1 cellular context compared by ENCODE assay signal in the genomic region with DNA sequence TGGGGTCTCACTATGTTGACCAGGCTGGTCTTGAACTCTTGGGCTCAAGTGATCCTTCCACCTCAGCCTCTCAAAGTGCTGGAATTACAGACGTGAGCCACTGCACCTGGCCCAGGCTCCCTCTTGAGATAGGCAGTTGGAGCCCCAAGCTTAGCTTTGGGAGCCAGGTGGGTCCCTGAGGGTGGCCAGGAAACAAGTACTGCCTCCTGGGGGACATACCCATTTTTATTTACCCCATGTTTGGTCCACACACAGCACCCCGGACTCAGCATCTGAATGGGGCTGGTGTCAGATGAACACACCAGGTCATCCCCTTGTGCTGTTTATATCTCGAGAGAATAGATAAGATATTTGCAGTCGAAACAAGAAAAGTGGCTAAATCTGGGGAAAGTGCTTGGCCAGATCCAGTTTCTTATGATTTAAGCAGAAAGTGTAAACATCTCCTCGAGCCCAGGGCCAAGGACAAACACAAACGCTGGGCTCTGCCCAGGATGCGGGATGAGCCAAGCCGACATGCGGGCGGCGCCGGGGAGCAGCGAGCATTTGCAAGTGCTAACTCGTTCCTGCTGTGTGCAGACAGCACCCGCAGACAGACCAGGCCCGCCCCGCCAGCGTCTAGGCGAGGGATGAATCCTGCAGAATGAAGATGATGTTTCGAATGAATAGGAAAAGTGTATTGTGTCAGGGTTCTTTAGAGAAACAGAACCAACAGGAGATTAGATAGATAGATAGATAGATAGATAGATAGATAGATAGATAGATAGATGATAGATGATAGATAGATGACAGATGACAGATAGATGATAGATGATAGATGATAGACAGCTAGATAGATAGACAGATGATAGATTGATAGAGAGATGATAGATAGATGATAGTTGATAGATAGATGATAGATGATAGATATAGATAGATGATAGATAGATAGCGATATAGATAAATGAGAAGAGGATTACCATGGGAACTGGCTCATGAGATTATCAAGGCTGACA.
TF ChIP-seq lines count a peak whose summit lies in the region.

No MANE protein-coding gene starts in this region.

TF ChIP-seq in GM23338, 12 proteins besides CTCF, POLR2A, EP300 and RAD21 (continued from another document):
- TF ChIP-seq, protein P1, sequence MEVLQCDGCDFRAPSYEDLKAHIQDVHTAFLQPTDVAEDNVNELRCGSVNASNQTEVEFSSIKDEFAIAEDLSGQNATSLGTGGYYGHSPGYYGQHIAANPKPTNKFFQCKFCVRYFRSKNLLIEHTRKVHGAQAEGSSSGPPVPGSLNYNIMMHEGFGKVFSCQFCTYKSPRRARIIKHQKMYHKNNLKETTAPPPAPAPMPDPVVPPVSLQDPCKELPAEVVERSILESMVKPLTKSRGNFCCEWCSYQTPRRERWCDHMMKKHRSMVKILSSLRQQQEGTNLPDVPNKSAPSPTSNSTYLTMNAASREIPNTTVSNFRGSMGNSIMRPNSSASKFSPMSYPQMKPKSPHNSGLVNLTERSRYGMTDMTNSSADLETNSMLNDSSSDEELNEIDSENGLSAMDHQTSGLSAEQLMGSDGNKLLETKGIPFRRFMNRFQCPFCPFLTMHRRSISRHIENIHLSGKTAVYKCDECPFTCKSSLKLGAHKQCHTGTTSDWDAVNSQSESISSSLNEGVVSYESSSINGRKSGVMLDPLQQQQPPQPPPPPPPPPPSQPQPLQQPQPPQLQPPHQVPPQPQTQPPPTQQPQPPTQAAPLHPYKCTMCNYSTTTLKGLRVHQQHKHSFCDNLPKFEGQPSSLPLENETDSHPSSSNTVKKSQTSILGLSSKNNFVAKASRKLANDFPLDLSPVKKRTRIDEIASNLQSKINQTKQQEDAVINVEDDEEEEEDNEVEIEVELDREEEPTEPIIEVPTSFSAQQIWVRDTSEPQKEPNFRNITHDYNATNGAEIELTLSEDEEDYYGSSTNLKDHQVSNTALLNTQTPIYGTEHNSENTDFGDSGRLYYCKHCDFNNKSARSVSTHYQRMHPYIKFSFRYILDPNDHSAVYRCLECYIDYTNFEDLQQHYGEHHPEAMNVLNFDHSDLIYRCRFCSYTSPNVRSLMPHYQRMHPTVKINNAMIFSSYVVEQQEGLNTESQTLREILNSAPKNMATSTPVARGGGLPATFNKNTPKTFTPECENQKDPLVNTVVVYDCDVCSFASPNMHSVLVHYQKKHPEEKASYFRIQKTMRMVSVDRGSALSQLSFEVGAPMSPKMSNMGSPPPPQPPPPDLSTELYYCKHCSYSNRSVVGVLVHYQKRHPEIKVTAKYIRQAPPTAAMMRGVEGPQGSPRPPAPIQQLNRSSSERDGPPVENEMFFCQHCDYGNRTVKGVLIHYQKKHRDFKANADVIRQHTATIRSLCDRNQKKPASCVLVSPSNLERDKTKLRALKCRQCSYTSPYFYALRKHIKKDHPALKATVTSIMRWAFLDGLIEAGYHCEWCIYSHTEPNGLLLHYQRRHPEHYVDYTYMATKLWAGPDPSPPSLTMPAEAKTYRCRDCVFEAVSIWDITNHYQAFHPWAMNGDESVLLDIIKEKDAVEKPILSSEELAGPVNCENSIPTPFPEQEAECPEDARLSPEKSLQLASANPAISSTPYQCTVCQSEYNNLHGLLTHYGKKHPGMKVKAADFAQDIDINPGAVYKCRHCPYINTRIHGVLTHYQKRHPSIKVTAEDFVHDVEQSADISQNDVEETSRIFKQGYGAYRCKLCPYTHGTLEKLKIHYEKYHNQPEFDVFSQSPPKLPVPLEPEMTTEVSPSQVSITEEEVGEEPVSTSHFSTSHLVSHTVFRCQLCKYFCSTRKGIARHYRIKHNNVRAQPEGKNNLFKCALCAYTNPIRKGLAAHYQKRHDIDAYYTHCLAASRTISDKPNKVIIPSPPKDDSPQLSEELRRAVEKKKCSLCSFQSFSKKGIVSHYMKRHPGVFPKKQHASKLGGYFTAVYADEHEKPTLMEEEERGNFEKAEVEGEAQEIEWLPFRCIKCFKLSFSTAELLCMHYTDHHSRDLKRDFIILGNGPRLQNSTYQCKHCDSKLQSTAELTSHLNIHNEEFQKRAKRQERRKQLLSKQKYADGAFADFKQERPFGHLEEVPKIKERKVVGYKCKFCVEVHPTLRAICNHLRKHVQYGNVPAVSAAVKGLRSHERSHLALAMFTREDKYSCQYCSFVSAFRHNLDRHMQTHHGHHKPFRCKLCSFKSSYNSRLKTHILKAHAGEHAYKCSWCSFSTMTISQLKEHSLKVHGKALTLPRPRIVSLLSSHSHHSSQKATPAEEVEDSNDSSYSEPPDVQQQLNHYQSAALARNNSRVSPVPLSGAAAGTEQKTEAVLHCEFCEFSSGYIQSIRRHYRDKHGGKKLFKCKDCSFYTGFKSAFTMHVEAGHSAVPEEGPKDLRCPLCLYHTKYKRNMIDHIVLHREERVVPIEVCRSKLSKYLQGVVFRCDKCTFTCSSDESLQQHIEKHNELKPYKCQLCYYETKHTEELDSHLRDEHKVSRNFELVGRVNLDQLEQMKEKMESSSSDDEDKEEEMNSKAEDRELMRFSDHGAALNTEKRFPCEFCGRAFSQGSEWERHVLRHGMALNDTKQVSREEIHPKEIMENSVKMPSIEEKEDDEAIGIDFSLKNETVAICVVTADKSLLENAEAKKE (CRISPR knock-in tag; IDR thresholded peaks at IDR 0.05), result no peak
- TF ChIP-seq NANOG (IDR thresholded peaks at IDR 0.05; ENCODE audit: borderline replicate concordance) (no peak), ZNF331 (CRISPR knock-in tag; IDR thresholded peaks at IDR 0.05; ENCODE audit: low read depth) (no peak)
- TF ChIP-seq, protein P2, sequence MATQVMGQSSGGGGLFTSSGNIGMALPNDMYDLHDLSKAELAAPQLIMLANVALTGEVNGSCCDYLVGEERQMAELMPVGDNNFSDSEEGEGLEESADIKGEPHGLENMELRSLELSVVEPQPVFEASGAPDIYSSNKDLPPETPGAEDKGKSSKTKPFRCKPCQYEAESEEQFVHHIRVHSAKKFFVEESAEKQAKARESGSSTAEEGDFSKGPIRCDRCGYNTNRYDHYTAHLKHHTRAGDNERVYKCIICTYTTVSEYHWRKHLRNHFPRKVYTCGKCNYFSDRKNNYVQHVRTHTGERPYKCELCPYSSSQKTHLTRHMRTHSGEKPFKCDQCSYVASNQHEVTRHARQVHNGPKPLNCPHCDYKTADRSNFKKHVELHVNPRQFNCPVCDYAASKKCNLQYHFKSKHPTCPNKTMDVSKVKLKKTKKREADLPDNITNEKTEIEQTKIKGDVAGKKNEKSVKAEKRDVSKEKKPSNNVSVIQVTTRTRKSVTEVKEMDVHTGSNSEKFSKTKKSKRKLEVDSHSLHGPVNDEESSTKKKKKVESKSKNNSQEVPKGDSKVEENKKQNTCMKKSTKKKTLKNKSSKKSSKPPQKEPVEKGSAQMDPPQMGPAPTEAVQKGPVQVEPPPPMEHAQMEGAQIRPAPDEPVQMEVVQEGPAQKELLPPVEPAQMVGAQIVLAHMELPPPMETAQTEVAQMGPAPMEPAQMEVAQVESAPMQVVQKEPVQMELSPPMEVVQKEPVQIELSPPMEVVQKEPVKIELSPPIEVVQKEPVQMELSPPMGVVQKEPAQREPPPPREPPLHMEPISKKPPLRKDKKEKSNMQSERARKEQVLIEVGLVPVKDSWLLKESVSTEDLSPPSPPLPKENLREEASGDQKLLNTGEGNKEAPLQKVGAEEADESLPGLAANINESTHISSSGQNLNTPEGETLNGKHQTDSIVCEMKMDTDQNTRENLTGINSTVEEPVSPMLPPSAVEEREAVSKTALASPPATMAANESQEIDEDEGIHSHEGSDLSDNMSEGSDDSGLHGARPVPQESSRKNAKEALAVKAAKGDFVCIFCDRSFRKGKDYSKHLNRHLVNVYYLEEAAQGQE (IDR thresholded peaks at IDR 0.05; ENCODE audit: unreplicated experiment), result no peak
TF ChIP-seq in GM23338: peak in this region for 0.
